Comparison of ENCODE assay signal across 23 cellular contexts in the genomic region with DNA sequence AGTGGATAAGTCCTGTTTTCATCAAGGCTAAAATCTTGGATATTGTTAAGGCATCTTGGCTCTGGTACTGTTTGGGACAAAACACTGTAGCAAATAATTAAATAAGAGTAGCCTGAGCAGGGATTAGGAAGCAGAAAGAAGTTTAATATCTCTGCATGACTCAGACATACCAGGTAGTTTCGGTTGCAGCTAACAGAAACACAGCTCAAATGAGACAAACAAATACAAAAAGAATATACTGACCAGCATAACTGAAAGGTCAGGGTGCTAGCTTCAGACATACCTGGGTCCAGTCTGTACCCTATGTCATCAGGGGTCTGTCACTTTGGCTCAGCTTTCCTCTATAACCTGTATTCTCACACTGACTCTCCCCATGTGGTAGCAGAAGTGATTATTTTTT.
DNase-seq lines count a peak whose midpoint lies in the region; ATAC-seq and TF ChIP-seq lines count a peak whose summit lies in the region.
"Had no signal": no experiment of that assay in that cellular context is flagged by ENCODE, and none has a peak within 500 bp of the region (broad histone marks: within the 10 kb centered on the region; RNA-seq: fewer than 3 reads in every experiment).

No MANE protein-coding gene starts in this region.

- H3K4me3 ChIP-seq in tibial artery = no peak overlapping the region
- H3K4me3 ChIP-seq: A549, BLaER1, neural progenitor cell, suprapubic skin had no signal

- TF ChIP-seq CTCF in tibial artery (IDR thresholded peaks at IDR 0.05) = no peak

- no peaks in the 10 kb centered on the region for H3K36me3 ChIP-seq in tibial artery
- H3K36me3 ChIP-seq: BLaER1, neural progenitor cell, suprapubic skin had no signal

- ATAC-seq in GM18498 (IDR thresholded peaks at IDR 0.05; ENCODE audit: unreplicated experiment) = peak; percentile 51
- ATAC-seq in HG03432 (IDR thresholded peaks at IDR 0.05; ENCODE audit: unreplicated experiment) = peak; percentile 67
- ATAC-seq in GM18858 (IDR thresholded peaks at IDR 0.05; ENCODE audit: unreplicated experiment) = no peak
- ATAC-seq in HG03571 (IDR thresholded peaks at IDR 0.05; ENCODE audit: unreplicated experiment) = no peak
- ATAC-seq: A549; activated CD4-positive, CD25-positive, alpha-beta regulatory T cell treated with anti-CD3 and anti-CD28 coated beads, Interleukin-2, amount 50 U/mL, for 24 hours; activated CD8-positive, alpha-beta T cell treated with anti-CD3 and anti-CD28 coated beads, Interleukin-2, amount 10 ng/mL, durations not matched to agents 7 days and 5 days had no signal

- DNase-seq in amniotic epithelial cell (ENCODE audit: low read depth) (peak; percentile 37), iris pigment epithelial cell (ENCODE audit: low read depth) (peak; percentile 48), tibial artery (no peak), activated gamma-delta T cell treated with Interleukin-2 at 50 U/mL for 16 hours (no peak)
- DNase-seq: activated CD8-positive, alpha-beta T cell treated with anti-CD3 and anti-CD28 coated beads, Interleukin-2, amount 10 ng/mL, durations not matched to agents 7 days and 5 days; activated naive CD4-positive, alpha-beta T cell treated with anti-CD3 and anti-CD28 coated beads for 36 hours; activated T-cell treated with anti-CD3 and anti-CD28 coated beads, Interleukin-2, amount 50 U/mL, for 24 hours; dermis blood vessel endothelial cell; EL; foreskin fibroblast; NCI-H1694; NCI-H2171 treated with DMSO at 0.1 percent for 48 hours; NCI-H524 treated with DMSO at 0.1 percent for 48 hours; SHP77 treated with DMSO at 0.1 percent for 48 hours had no signal

- no peaks in the 10 kb centered on the region for H3K27me3 ChIP-seq in tibial artery
- H3K27me3 ChIP-seq: BLaER1, neural progenitor cell, suprapubic skin had no signal

- no peaks in the 10 kb centered on the region for H3K9me3 ChIP-seq in tibial artery
- H3K9me3 ChIP-seq: A549, suprapubic skin had no signal

- intact Hi-C loops in tibial artery (cut with DNase I; ENCODE audit: low total_unique reads) = no loop called here

- no peaks in the 10 kb centered on the region for H3K4me1 ChIP-seq in tibial artery

- H3K27ac ChIP-seq in tibial artery = no peak overlapping the region
- H3K27ac ChIP-seq: A549, BLaER1, neural progenitor cell, suprapubic skin had no signal

Comparison
In these comparisons a context has a peak if more than half of its experiments do, and no peak if none do; other contexts are left out.
1. ATAC-seq: peak in GM18498 (single experiment) and HG03432 (single experiment); none in GM18858 (single experiment) and HG03571 (single experiment).
2. DNase-seq: peak in amniotic epithelial cell (single experiment) and iris pigment epithelial cell (single experiment); none in tibial artery (0 of 2) and activated gamma-delta T cell treated with Interleukin-2 at 50 U/mL for 16 hours (single experiment).